ENCODE assay signal across 1 cellular context in the genomic region with DNA sequence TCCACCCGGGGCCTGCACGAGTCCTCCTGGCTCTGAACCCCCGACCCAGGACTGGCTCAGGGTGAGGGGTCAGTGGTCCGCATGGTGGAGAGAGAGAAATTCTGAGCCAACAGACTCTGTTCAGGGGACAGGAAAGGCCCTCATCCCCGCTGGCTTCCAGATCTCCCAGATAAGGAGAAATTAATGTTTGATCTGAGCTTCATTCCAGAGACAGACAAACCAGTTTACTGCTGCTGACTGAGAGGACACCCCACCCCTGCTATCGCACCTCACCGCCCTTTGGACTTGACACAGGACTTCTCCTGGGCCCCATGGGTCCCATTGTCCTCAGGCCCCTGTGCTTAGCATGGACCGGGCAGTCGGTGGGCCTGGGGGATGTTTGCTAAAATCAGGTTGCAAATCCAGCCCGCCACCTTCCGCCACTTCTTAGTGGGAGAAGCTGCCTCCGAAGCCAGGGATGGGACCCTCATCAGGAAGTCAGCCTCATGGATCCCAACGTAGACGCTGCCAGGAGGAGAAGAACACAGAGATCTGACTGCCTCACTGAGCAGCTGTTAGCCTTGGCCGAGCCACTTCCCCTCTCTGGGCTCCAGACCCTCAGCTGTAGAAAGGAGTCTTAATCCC.
TF ChIP-seq lines count a peak whose summit lies in the region.

No MANE protein-coding gene starts in this region.

TF ChIP-seq in HepG2, 621 proteins besides CTCF, POLR2A, EP300 and RAD21 (continued from another document and continues in another):
- TF ChIP-seq, protein P1, sequence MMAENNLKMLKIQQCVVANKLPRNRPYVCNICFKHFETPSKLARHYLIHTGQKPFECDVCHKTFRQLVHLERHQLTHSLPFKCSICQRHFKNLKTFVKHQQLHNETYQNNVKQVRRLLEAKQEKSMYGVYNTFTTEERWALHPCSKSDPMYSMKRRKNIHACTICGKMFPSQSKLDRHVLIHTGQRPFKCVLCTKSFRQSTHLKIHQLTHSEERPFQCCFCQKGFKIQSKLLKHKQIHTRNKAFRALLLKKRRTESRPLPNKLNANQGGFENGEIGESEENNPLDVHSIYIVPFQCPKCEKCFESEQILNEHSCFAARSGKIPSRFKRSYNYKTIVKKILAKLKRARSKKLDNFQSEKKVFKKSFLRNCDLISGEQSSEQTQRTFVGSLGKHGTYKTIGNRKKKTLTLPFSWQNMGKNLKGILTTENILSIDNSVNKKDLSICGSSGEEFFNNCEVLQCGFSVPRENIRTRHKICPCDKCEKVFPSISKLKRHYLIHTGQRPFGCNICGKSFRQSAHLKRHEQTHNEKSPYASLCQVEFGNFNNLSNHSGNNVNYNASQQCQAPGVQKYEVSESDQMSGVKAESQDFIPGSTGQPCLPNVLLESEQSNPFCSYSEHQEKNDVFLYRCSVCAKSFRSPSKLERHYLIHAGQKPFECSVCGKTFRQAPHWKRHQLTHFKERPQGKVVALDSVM (CRISPR knock-in tag; IDR thresholded peaks at IDR 0.05): peak; percentile 53; the same call in 1 of the 2 replicates
- TF ChIP-seq, protein P2, sequence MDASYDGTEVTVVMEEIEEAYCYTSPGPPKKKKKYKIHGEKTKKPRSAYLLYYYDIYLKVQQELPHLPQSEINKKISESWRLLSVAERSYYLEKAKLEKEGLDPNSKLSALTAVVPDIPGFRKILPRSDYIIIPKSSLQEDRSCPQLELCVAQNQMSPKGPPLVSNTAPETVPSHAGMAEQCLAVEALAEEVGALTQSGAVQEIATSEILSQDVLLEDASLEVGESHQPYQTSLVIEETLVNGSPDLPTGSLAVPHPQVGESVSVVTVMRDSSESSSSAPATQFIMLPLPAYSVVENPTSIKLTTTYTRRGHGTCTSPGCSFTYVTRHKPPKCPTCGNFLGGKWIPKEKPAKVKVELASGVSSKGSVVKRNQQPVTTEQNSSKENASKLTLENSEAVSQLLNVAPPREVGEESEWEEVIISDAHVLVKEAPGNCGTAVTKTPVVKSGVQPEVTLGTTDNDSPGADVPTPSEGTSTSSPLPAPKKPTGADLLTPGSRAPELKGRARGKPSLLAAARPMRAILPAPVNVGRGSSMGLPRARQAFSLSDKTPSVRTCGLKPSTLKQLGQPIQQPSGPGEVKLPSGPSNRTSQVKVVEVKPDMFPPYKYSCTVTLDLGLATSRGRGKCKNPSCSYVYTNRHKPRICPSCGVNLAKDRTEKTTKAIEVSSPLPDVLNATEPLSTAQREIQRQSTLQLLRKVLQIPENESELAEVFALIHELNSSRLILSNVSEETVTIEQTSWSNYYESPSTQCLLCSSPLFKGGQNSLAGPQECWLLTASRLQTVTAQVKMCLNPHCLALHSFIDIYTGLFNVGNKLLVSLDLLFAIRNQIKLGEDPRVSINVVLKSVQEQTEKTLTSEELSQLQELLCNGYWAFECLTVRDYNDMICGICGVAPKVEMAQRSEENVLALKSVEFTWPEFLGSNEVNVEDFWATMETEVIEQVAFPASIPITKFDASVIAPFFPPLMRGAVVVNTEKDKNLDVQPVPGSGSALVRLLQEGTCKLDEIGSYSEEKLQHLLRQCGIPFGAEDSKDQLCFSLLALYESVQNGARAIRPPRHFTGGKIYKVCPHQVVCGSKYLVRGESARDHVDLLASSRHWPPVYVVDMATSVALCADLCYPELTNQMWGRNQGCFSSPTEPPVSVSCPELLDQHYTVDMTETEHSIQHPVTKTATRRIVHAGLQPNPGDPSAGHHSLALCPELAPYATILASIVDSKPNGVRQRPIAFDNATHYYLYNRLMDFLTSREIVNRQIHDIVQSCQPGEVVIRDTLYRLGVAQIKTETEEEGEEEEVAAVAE (CRISPR knock-in tag; IDR thresholded peaks at IDR 0.05; ENCODE audit: borderline replicate concordance): no peak
- TF ChIP-seq, protein P3, sequence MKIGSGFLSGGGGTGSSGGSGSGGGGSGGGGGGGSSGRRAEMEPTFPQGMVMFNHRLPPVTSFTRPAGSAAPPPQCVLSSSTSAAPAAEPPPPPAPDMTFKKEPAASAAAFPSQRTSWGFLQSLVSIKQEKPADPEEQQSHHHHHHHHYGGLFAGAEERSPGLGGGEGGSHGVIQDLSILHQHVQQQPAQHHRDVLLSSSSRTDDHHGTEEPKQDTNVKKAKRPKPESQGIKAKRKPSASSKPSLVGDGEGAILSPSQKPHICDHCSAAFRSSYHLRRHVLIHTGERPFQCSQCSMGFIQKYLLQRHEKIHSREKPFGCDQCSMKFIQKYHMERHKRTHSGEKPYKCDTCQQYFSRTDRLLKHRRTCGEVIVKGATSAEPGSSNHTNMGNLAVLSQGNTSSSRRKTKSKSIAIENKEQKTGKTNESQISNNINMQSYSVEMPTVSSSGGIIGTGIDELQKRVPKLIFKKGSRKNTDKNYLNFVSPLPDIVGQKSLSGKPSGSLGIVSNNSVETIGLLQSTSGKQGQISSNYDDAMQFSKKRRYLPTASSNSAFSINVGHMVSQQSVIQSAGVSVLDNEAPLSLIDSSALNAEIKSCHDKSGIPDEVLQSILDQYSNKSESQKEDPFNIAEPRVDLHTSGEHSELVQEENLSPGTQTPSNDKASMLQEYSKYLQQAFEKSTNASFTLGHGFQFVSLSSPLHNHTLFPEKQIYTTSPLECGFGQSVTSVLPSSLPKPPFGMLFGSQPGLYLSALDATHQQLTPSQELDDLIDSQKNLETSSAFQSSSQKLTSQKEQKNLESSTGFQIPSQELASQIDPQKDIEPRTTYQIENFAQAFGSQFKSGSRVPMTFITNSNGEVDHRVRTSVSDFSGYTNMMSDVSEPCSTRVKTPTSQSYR (CRISPR knock-in tag; IDR thresholded peaks at IDR 0.05; ENCODE audit: borderline replicate concordance): peak; percentile 72; the same call in 1 of the 2 replicates
- no peak for TF ChIP-seq RBM39 (IDR thresholded peaks at IDR 0.05; ENCODE audit: low read depth, low read length, poor library complexity, severe bottlenecking)
- no peak for TF ChIP-seq ZNF33B (CRISPR knock-in tag; IDR thresholded peaks at IDR 0.05)
- peak; percentile 60; the same call in 1 of the 2 replicates for TF ChIP-seq ZNF878 (CRISPR knock-in tag; IDR thresholded peaks at IDR 0.05)
- TF ChIP-seq, protein P4, sequence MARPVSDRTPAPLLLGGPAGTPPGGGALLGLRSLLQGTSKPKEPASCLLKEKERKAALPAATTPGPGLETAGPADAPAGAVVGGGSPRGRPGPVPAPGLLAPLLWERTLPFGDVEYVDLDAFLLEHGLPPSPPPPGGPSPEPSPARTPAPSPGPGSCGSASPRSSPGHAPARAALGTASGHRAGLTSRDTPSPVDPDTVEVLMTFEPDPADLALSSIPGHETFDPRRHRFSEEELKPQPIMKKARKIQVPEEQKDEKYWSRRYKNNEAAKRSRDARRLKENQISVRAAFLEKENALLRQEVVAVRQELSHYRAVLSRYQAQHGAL (CRISPR knock-in tag; IDR thresholded peaks at IDR 0.05; ENCODE audit: not compliant biosample characterization): no peak
- TF ChIP-seq, protein P5, sequence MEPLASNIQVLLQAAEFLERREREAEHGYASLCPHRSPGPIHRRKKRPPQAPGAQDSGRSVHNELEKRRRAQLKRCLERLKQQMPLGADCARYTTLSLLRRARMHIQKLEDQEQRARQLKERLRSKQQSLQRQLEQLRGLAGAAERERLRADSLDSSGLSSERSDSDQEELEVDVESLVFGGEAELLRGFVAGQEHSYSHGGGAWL (CRISPR knock-in tag; IDR thresholded peaks at IDR 0.05): 0 out of 2 replicates have a peak, but pooled peaks have one; percentile 41
- TF ChIP-seq ZNF839 (CRISPR knock-in tag; IDR thresholded peaks at IDR 0.05; ENCODE audit: borderline replicate concordance): 0 out of 2 replicates have a peak, but pooled peaks have one; percentile 71
- TF ChIP-seq ZNF766 (CRISPR knock-in tag; IDR thresholded peaks at IDR 0.05; ENCODE audit: borderline replicate concordance): no peak
- peak; percentile 85; the same call in 1 of the 2 replicates for TF ChIP-seq ZNF264 (CRISPR knock-in tag; IDR thresholded peaks at IDR 0.05)
- 0 out of 2 replicates have a peak, but pooled peaks have one; percentile 87 for TF ChIP-seq ZMAT3 (CRISPR knock-in tag; conservative IDR thresholded peaks at IDR 0.05)
- TF ChIP-seq POLR2AphosphoS5 (IDR thresholded peaks at IDR 0.05; ENCODE audit: low read depth, low read length): peak; percentile 33
- TF ChIP-seq, protein P6, sequence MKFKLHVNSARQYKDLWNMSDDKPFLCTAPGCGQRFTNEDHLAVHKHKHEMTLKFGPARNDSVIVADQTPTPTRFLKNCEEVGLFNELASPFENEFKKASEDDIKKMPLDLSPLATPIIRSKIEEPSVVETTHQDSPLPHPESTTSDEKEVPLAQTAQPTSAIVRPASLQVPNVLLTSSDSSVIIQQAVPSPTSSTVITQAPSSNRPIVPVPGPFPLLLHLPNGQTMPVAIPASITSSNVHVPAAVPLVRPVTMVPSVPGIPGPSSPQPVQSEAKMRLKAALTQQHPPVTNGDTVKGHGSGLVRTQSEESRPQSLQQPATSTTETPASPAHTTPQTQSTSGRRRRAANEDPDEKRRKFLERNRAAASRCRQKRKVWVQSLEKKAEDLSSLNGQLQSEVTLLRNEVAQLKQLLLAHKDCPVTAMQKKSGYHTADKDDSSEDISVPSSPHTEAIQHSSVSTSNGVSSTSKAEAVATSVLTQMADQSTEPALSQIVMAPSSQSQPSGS (CRISPR knock-in tag; IDR thresholded peaks at IDR 0.05): peak; percentile 78
- 0 out of 2 replicates have a peak, but pooled peaks have one; percentile 43 for TF ChIP-seq SATB2 (CRISPR knock-in tag; IDR thresholded peaks at IDR 0.05)
- no peak for TF ChIP-seq GABPA (IDR thresholded peaks at IDR 0.05; ENCODE audit: low read depth, low read length)
- 0 out of 2 replicates have a peak, but pooled peaks have one; percentile 32 for TF ChIP-seq GABPA (CRISPR knock-in tag; IDR thresholded peaks at IDR 0.05; ENCODE audit: low read depth)
- 0 out of 2 replicates have a peak, but pooled peaks have one; percentile 31 for TF ChIP-seq ONECUT2 (CRISPR knock-in tag; IDR thresholded peaks at IDR 0.05)
- TF ChIP-seq, protein P7, sequence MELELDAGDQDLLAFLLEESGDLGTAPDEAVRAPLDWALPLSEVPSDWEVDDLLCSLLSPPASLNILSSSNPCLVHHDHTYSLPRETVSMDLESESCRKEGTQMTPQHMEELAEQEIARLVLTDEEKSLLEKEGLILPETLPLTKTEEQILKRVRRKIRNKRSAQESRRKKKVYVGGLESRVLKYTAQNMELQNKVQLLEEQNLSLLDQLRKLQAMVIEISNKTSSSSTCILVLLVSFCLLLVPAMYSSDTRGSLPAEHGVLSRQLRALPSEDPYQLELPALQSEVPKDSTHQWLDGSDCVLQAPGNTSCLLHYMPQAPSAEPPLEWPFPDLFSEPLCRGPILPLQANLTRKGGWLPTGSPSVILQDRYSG (CRISPR knock-in tag; IDR thresholded peaks at IDR 0.05): no peak
- 0 out of 2 replicates have a peak, but pooled peaks have one; percentile 51 for TF ChIP-seq ZNF547 (CRISPR knock-in tag; IDR thresholded peaks at IDR 0.05)
- peak; percentile 99 for TF ChIP-seq KDM6A (CRISPR knock-in tag; IDR thresholded peaks at IDR 0.05; ENCODE audit: low read depth)
- TF ChIP-seq, protein P8, sequence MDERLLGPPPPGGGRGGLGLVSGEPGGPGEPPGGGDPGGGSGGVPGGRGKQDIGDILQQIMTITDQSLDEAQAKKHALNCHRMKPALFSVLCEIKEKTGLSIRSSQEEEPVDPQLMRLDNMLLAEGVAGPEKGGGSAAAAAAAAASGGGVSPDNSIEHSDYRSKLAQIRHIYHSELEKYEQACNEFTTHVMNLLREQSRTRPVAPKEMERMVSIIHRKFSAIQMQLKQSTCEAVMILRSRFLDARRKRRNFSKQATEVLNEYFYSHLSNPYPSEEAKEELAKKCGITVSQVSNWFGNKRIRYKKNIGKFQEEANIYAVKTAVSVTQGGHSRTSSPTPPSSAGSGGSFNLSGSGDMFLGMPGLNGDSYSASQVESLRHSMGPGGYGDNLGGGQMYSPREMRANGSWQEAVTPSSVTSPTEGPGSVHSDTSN (CRISPR knock-in tag; IDR thresholded peaks at IDR 0.05): peak; percentile 23; the same call in 1 of the 2 replicates
- peak; percentile 78; the same call in 1 of the 2 replicates for TF ChIP-seq SP5 (CRISPR knock-in tag; IDR thresholded peaks at IDR 0.05; ENCODE audit: borderline replicate concordance, low read depth)
- peak; percentile 93 for TF ChIP-seq HDAC1 (CRISPR knock-in tag; IDR thresholded peaks at IDR 0.05)
- TF ChIP-seq ZNF605 (CRISPR knock-in tag; IDR thresholded peaks at IDR 0.05): peak; percentile 65; the same call in 1 of the 2 replicates
- TF ChIP-seq, protein P9, sequence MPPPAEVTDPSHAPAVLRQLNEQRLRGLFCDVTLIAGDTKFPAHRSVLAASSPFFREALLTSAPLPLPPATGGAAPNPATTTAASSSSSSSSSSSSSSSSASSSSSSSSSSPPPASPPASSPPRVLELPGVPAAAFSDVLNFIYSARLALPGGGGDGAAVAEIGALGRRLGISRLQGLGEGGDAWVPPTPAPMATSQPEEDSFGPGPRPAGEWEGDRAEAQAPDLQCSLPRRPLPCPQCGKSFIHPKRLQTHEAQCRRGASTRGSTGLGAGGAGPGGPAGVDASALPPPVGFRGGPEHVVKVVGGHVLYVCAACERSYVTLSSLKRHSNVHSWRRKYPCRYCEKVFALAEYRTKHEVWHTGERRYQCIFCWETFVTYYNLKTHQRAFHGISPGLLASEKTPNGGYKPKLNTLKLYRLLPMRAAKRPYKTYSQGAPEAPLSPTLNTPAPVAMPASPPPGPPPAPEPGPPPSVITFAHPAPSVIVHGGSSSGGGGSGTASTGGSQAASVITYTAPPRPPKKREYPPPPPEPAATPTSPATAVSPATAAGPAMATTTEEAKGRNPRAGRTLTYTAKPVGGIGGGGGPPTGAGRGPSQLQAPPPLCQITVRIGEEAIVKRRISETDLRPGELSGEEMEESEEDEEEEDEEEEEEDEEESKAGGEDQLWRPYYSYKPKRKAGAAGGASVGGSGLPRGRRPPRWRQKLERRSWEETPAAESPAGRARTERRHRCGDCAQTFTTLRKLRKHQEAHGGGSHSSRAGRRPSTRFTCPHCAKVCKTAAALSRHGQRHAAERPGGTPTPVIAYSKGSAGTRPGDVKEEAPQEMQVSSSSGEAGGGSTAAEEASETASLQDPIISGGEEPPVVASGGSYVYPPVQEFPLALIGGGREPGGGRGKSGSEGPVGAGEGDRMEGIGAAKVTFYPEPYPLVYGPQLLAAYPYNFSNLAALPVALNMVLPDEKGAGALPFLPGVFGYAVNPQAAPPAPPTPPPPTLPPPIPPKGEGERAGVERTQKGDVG (CRISPR knock-in tag; IDR thresholded peaks at IDR 0.05; ENCODE audit: borderline replicate concordance): peak; percentile 68; the same call in 1 of the 2 replicates
- TF ChIP-seq CEBPG (CRISPR knock-in tag; IDR thresholded peaks at IDR 0.05): peak; percentile 48; the same call in 1 of the 2 replicates
- TF ChIP-seq, protein P10, sequence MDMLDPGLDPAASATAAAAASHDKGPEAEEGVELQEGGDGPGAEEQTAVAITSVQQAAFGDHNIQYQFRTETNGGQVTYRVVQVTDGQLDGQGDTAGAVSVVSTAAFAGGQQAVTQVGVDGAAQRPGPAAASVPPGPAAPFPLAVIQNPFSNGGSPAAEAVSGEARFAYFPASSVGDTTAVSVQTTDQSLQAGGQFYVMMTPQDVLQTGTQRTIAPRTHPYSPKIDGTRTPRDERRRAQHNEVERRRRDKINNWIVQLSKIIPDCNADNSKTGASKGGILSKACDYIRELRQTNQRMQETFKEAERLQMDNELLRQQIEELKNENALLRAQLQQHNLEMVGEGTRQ (IDR thresholded peaks at IDR 0.05; ENCODE audit: low read depth, low read length): no peak
- TF ChIP-seq, protein P10 (CRISPR knock-in tag; IDR thresholded peaks at IDR 0.05; ENCODE audit: borderline replicate concordance): no peak; the same call in 1 of the 2 replicates
- TF ChIP-seq ARNTL (CRISPR knock-in tag; IDR thresholded peaks at IDR 0.05): peak; percentile 65
- TF ChIP-seq TARDBP (CRISPR knock-in tag; IDR thresholded peaks at IDR 0.05): peak; percentile 97
